In the genomic region with DNA sequence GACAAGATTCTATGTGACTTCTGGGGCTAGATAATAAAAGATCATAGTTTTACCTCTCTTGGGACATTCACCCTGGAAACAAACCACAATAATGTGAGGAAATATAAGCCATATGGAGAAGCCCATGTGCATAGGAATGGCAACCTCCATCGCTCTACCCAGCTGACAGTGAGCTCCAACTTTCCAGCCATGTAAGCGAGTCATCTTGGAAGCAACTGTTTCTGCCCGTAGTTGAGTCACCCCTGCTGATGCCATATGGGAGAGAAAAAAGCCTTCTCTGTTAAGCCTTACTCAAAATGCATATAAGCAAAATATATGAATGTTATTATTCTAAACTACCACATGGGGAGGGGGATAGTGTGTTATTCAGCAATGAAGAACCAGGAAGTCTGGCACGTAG, we compare ENCODE assay signal across 12 cellular contexts. TPM values are rescaled to one million over a fixed set of nuclear protein-coding genes. Genes with fewer than 3 reads are reported as not detected.
A peak's percentile ranks its signal among the peaks of the same experiment; 100 is the strongest.
DNase-seq lines count a peak whose midpoint lies in the region; ATAC-seq, FAIRE-seq and TF ChIP-seq lines count a peak whose summit lies in the region.
"Had no signal": no experiment of that assay in that cellular context is flagged by ENCODE, and none has a peak within 500 bp of the region (broad histone marks: within the 10 kb centered on the region; RNA-seq: fewer than 3 reads in every experiment).

No MANE protein-coding gene starts in this region.

- H3K27me3 Mint-ChIP-seq in T-cell: peaks cover 0 to 2% of the 10 kb centered on the region in 2 donors

- no peak for TF ChIP-seq CTCF in AG09309 (IDR thresholded peaks at IDR 0.05; ENCODE audit: control insufficient read depth, insufficient read depth, low read depth, low read length, missing control alignments)
- no peak for TF ChIP-seq CTCF in fibroblast of the aortic adventitia (IDR thresholded peaks at IDR 0.05; ENCODE audit: insufficient read depth, low read length)

- CTCF ChIA-PET in T-cell (lab: Charles Lee): no interaction called here

- H3K4me3 ChIP-seq in AG09309 (ENCODE audit: control insufficient read depth, low read depth, low read length): no peak overlapping the region
- no peak overlapping the region for H3K4me3 ChIP-seq in fibroblast of the aortic adventitia (ENCODE audit: low read depth, low read length)
- H3K4me3 ChIP-seq: heart right ventricle had no signal

- DNase-seq in AG09309 (ENCODE audit: low read depth): peak; percentile 24
- DNase-seq in H54 (ENCODE audit: insufficient read length, low spot score): peak; percentile 12
- DNase-seq in fibroblast of the aortic adventitia (ENCODE audit: low read depth): peak; percentile 83
- DNase-seq in T-cell: no peak
- DNase-seq in iPS-NIHi7 (ENCODE audit: extremely low spot score): no peak
- DNase-seq in stimulated activated CD4-positive, alpha-beta T cell treated with anti-CD3 and anti-CD28 coated beads, Interleukin-4, amount 100 ng/mL, for 24 hours: no peak
- DNase-seq: CD4-positive, alpha-beta memory T cell; heart right ventricle; NCI-H187 had no signal

- TF ChIP-seq POLR2A in H54 (IDR thresholded peaks at IDR 0.05; ENCODE audit: low read depth, low read length): no peak

- no peaks in the 10 kb centered on the region for H3K9me3 Mint-ChIP-seq in T-cell
- H3K9me3 Mint-ChIP-seq: CD4-positive, alpha-beta memory T cell; central memory CD8-positive, alpha-beta T cell had no signal

- H3K27ac Mint-ChIP-seq in T-cell: no peak overlapping the region
- H3K27ac Mint-ChIP-seq: CD4-positive, alpha-beta memory T cell had no signal

- peak; percentile 54; the same call in 2 of the 3 replicates for ATAC-seq in SK-N-SH treated with all-trans-retinoic acid at 6 μM for 48 hours
- ATAC-seq in T-cell (replicated peaks in 1 of 4): no peak
- no peak for ATAC-seq in GM21717 (IDR thresholded peaks at IDR 0.05; ENCODE audit: unreplicated experiment)
- ATAC-seq: heart right ventricle had no signal

- H3K4me3 Mint-ChIP-seq in T-cell: no peak overlapping the region
- H3K4me3 Mint-ChIP-seq: CD4-positive, alpha-beta memory T cell; central memory CD8-positive, alpha-beta T cell had no signal

- FAIRE-seq in H54 (lab: Jason Lieb, UNC): no peak

- no peaks in the 10 kb centered on the region for H3K36me3 Mint-ChIP-seq in T-cell
- H3K36me3 Mint-ChIP-seq: CD4-positive, alpha-beta memory T cell had no signal

- POLR2A ChIA-PET in T-cell (lab: Charles Lee): no interaction called here

- H3K4me1 Mint-ChIP-seq in T-cell: peaks cover 9 to 10% (median 10%) of the 10 kb centered on the region in 3 donors
- H3K4me1 Mint-ChIP-seq: central memory CD8-positive, alpha-beta T cell had no signal

TF ChIP-seq in SK-N-SH treated with all-trans-retinoic acid at 6 μM for 48 hours, 23 proteins besides CTCF, POLR2A, EP300 and RAD21:
- TF ChIP-seq ISL1 (CRISPR knock-in tag; IDR thresholded peaks at IDR 0.05): no peak
- no peak for TF ChIP-seq ARNTL (CRISPR knock-in tag; IDR thresholded peaks at IDR 0.05; ENCODE audit: borderline replicate concordance, low read depth)
- TF ChIP-seq, protein P1, sequence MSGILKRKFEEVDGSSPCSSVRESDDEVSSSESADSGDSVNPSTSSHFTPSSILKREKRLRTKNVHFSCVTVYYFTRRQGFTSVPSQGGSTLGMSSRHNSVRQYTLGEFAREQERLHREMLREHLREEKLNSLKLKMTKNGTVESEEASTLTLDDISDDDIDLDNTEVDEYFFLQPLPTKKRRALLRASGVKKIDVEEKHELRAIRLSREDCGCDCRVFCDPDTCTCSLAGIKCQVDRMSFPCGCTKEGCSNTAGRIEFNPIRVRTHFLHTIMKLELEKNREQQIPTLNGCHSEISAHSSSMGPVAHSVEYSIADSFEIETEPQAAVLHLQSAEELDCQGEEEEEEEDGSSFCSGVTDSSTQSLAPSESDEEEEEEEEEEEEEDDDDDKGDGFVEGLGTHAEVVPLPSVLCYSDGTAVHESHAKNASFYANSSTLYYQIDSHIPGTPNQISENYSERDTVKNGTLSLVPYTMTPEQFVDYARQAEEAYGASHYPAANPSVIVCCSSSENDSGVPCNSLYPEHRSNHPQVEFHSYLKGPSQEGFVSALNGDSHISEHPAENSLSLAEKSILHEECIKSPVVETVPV (CRISPR knock-in tag; IDR thresholded peaks at IDR 0.05): no peak
- no peak for TF ChIP-seq TCF4 (CRISPR knock-in tag; IDR thresholded peaks at IDR 0.05; ENCODE audit: borderline replicate concordance)
- no peak for TF ChIP-seq RARB (CRISPR knock-in tag; IDR thresholded peaks at IDR 0.05)
- no peak for TF ChIP-seq ZNF8 (CRISPR knock-in tag; IDR thresholded peaks at IDR 0.05)
- no peak for TF ChIP-seq OSR1 (CRISPR knock-in tag; IDR thresholded peaks at IDR 0.05)
- no peak for TF ChIP-seq ZNF565 (CRISPR knock-in tag; conservative IDR thresholded peaks at IDR 0.05; ENCODE audit: low read depth)
- TF ChIP-seq ESRRG (CRISPR knock-in tag; IDR thresholded peaks at IDR 0.05): no peak
- no peak for TF ChIP-seq ZNF70 (CRISPR knock-in tag; IDR thresholded peaks at IDR 0.05)
- TF ChIP-seq, protein P2, sequence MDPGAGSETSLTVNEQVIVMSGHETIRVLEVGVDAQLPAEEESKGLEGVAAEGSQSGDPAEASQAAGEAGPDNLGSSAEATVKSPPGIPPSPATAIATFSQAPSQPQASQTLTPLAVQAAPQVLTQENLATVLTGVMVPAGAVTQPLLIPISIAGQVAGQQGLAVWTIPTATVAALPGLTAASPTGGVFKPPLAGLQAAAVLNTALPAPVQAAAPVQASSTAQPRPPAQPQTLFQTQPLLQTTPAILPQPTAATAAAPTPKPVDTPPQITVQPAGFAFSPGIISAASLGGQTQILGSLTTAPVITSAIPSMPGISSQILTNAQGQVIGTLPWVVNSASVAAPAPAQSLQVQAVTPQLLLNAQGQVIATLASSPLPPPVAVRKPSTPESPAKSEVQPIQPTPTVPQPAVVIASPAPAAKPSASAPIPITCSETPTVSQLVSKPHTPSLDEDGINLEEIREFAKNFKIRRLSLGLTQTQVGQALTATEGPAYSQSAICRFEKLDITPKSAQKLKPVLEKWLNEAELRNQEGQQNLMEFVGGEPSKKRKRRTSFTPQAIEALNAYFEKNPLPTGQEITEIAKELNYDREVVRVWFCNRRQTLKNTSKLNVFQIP (CRISPR knock-in tag; IDR thresholded peaks at IDR 0.05; ENCODE audit: borderline replicate concordance, low read depth): no peak
- TF ChIP-seq CSDC2 (CRISPR knock-in tag; IDR thresholded peaks at IDR 0.05): no peak
- TF ChIP-seq GLIS3 (CRISPR knock-in tag; IDR thresholded peaks at IDR 0.05): no peak
- no peak for TF ChIP-seq ZFP3 (CRISPR knock-in tag; IDR thresholded peaks at IDR 0.05)
- TF ChIP-seq, protein P3, sequence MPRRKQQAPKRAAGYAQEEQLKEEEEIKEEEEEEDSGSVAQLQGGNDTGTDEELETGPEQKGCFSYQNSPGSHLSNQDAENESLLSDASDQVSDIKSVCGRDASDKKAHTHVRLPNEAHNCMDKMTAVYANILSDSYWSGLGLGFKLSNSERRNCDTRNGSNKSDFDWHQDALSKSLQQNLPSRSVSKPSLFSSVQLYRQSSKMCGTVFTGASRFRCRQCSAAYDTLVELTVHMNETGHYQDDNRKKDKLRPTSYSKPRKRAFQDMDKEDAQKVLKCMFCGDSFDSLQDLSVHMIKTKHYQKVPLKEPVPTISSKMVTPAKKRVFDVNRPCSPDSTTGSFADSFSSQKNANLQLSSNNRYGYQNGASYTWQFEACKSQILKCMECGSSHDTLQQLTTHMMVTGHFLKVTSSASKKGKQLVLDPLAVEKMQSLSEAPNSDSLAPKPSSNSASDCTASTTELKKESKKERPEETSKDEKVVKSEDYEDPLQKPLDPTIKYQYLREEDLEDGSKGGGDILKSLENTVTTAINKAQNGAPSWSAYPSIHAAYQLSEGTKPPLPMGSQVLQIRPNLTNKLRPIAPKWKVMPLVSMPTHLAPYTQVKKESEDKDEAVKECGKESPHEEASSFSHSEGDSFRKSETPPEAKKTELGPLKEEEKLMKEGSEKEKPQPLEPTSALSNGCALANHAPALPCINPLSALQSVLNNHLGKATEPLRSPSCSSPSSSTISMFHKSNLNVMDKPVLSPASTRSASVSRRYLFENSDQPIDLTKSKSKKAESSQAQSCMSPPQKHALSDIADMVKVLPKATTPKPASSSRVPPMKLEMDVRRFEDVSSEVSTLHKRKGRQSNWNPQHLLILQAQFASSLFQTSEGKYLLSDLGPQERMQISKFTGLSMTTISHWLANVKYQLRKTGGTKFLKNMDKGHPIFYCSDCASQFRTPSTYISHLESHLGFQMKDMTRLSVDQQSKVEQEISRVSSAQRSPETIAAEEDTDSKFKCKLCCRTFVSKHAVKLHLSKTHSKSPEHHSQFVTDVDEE (CRISPR knock-in tag; IDR thresholded peaks at IDR 0.05): no peak

RNA-seq across cellular contexts. Expression of a gene that starts 31.4 kb away (rescaled TPM):
- total RNA-seq in fibroblast of the aortic adventitia (ENCODE audit: low replicate concordance): 21.3 and 65.7 TPM in 2 replicates
- 10 to 100 TPM; 21.6 to 30.1 (median 25.9) TPM for total RNA-seq in T-cell

Comparison
In these comparisons a context has a peak if more than half of its experiments do, and no peak if none do; other contexts are left out.
1. DNase-seq: peak in AG09309 (single experiment), H54 (single experiment) and fibroblast of the aortic adventitia (single experiment); none in T-cell (0 of 34), iPS-NIHi7 (single experiment) and stimulated activated CD4-positive, alpha-beta T cell treated with anti-CD3 and anti-CD28 coated beads, Interleukin-4, amount 100 ng/mL, for 24 hours (single experiment).